Comparison of ENCODE assay signal across 1 cellular context in genomic region chr22:20948450-20948849, GRCh38.
TF ChIP-seq lines count a peak whose summit lies in the region.

No MANE protein-coding gene starts in this region.

TF ChIP-seq in K562, 482 proteins besides CTCF, POLR2A, EP300 and RAD21 (continues in another document):
- TF ChIP-seq IRF9 (tag; IDR thresholded peaks at IDR 0.05): no peak
- TF ChIP-seq ZFP91 (CRISPR knock-in tag; IDR thresholded peaks at IDR 0.05): 0 out of 2 replicates have a peak, but pooled peaks have one; percentile 29
- peak; percentile 3 for TF ChIP-seq HNRNPLL (IDR thresholded peaks at IDR 0.05; ENCODE audit: low read depth, low read length, poor library complexity, severe bottlenecking)
- TF ChIP-seq PATZ1 (CRISPR knock-in tag; IDR thresholded peaks at IDR 0.05; ENCODE audit: borderline replicate concordance): no peak
- TF ChIP-seq NCOA6 (IDR thresholded peaks at IDR 0.05): no peak
- TF ChIP-seq SMARCC2 (IDR thresholded peaks at IDR 0.05; ENCODE audit: low read depth): no peak
- no peak for TF ChIP-seq ZFX (CRISPR knock-in tag; IDR thresholded peaks at IDR 0.05)
- TF ChIP-seq TARDBP (IDR thresholded peaks at IDR 0.05): no peak
- TF ChIP-seq ZNF445 (CRISPR knock-in tag; IDR thresholded peaks at IDR 0.05; ENCODE audit: low read depth): no peak
- TF ChIP-seq TCF7 (IDR thresholded peaks at IDR 0.05; ENCODE audit: borderline replicate concordance): no peak
- TF ChIP-seq SIX5 (IDR thresholded peaks at IDR 0.05; ENCODE audit: borderline replicate concordance in 1 of 2, insufficient read depth in 1 of 2, low read depth in 1 of 2, low read length in 2 of 2): no peak
- no peak for TF ChIP-seq CREB5 (CRISPR knock-in tag; IDR thresholded peaks at IDR 0.05)
- TF ChIP-seq SAFB (IDR thresholded peaks at IDR 0.05; ENCODE audit: borderline replicate concordance, low read depth, low read length): no peak
- no peak for TF ChIP-seq ZBTB40 (IDR thresholded peaks at IDR 0.05)
- peak; percentile 24; the same call in 1 of the 2 replicates for TF ChIP-seq ZBTB40 (CRISPR knock-in tag; IDR thresholded peaks at IDR 0.05)
- TF ChIP-seq NR2C2 (CRISPR knock-in tag; IDR thresholded peaks at IDR 0.05): 0 out of 2 replicates have a peak, but pooled peaks have one; percentile 28
- no peak for TF ChIP-seq NR2C2 (tag; IDR thresholded peaks at IDR 0.05)
- TF ChIP-seq MGA (IDR thresholded peaks at IDR 0.05): no peak
- TF ChIP-seq POLR2G (IDR thresholded peaks at IDR 0.05; ENCODE audit: low read depth, low read length): no peak
- no peak for TF ChIP-seq ZNF146 (CRISPR knock-in tag; IDR thresholded peaks at IDR 0.05; ENCODE audit: unreplicated experiment)
- no peak for TF ChIP-seq ZNF121 (CRISPR knock-in tag; conservative IDR thresholded peaks at IDR 0.05)
- TF ChIP-seq ETV6 (IDR thresholded peaks at IDR 0.05; ENCODE audit: borderline replicate concordance in 1 of 2, low read depth in 2 of 2, low read length in 1 of 2): no peak
- no peak for TF ChIP-seq ETV6 (CRISPR knock-in tag; IDR thresholded peaks at IDR 0.05; ENCODE audit: borderline replicate concordance)
- no peak for TF ChIP-seq CEBPB (tag; IDR thresholded peaks at IDR 0.05)
- no peak for TF ChIP-seq SNAPC5 (CRISPR knock-in tag; IDR thresholded peaks at IDR 0.05)
